ENCODE assay signal across 12 cellular contexts in genomic region chr13:82654851-82655517, GRCh38.
DNase-seq lines count a peak whose midpoint lies in the region; ATAC-seq and TF ChIP-seq lines count a peak whose summit lies in the region.
"Had no signal": no experiment of that assay in that cellular context is flagged by ENCODE, and none has a peak within 500 bp of the region (broad histone marks: within the 10 kb centered on the region; RNA-seq: fewer than 3 reads in every experiment).

No MANE protein-coding gene starts in this region.

- H3K4me1 Mint-ChIP-seq in natural killer cell, result no peaks in the 10 kb centered on the region
- H3K4me1 Mint-ChIP-seq: activated CD4-positive, alpha-beta T cell treated with anti-CD3 and anti-CD28 coated beads, Interleukin-2, amount 10 ng/mL, durations not matched to agents 7 days and 5 days; CD8-positive, alpha-beta memory T cell; naive B cell had no signal

- H3K36me3 ChIP-seq in BJ (ENCODE audit: control insufficient read depth, insufficient read depth, low read length) (no peaks in the 10 kb centered on the region), osteoblast (ENCODE audit: insufficient read depth, low read length) (no peaks in the 10 kb centered on the region)

- H3K4me2 ChIP-seq in osteoblast (ENCODE audit: insufficient read depth, low read length), result no peak overlapping the region

- peak overlapping the region; percentile 15 for H2AFZ ChIP-seq in osteoblast (ENCODE audit: low read length)

- TF ChIP-seq CTCF in BJ (IDR thresholded peaks at IDR 0.05; ENCODE audit: insufficient read depth, low read depth, low read length) (no peak), fibroblast of mammary gland (conservative IDR thresholded peaks at IDR 0.05; ENCODE audit: control insufficient read depth, insufficient read depth, low read depth, low read length) (no peak), osteoblast (IDR thresholded peaks at IDR 0.05; ENCODE audit: extremely low read depth, low read depth, low read length) (no peak), natural killer cell (IDR thresholded peaks at IDR 0.05) (no peak)

- no peaks in the 10 kb centered on the region for H3K27me3 Mint-ChIP-seq in natural killer cell (ENCODE audit: low read depth in 2 of 2)
- H3K27me3 Mint-ChIP-seq: activated CD4-positive, alpha-beta T cell treated with anti-CD3 and anti-CD28 coated beads, Interleukin-2, amount 10 ng/mL, durations not matched to agents 7 days and 5 days; naive B cell had no signal

- H3K27me3 ChIP-seq in BJ (ENCODE audit: control insufficient read depth, insufficient read depth, low read length) (no peaks in the 10 kb centered on the region), osteoblast (ENCODE audit: insufficient read depth, low read length) (no peaks in the 10 kb centered on the region)

- H3K4me1 ChIP-seq in osteoblast (ENCODE audit: insufficient read depth, low read length), result no peaks in the 10 kb centered on the region

- no peak overlapping the region for H3K27ac ChIP-seq in osteoblast (ENCODE audit: low read depth, low read length)

- CTCF ChIA-PET in BJ (lab: Yijun Ruan, JAX), result interaction anchor here (0.9 to 1.6 kb wide), 2 partner anchors 24 to 193 kb away, joined by 3 read pairs; no protein-coding TSS in a partner anchor

- ATAC-seq in SK-N-SH treated with all-trans-retinoic acid at 6 μM for 48 hours (peak; percentile 49), natural killer cell (no peak)
- ATAC-seq in stimulated activated naive CD8-positive, alpha-beta T cell treated with anti-CD3 and anti-CD28 coated beads, Interleukin-15, Interleukin-2, amounts not matched to agents 100 U/mL and 50 U/mL, for 24 hours, result no peak

- H3K4me3 Mint-ChIP-seq in natural killer cell, result no peak overlapping the region
- H3K4me3 Mint-ChIP-seq: activated CD4-positive, alpha-beta T cell treated with anti-CD3 and anti-CD28 coated beads, Interleukin-2, amount 10 ng/mL, durations not matched to agents 7 days and 5 days; CD8-positive, alpha-beta memory T cell; naive B cell had no signal

- peaks cover 6 to 9% of the 10 kb centered on the region in 2 donors for H3K9me3 Mint-ChIP-seq in natural killer cell
- H3K9me3 Mint-ChIP-seq: activated CD4-positive, alpha-beta T cell treated with anti-CD3 and anti-CD28 coated beads, Interleukin-2, amount 10 ng/mL, durations not matched to agents 7 days and 5 days; CD8-positive, alpha-beta memory T cell had no signal

- DNase-seq in BJ (ENCODE audit: low read depth) (peak; percentile 12), fibroblast of mammary gland (ENCODE audit: low read depth) (peak; percentile 89), osteoblast (ENCODE audit: insufficient read length, low spot score, missing footprints) (no peak), natural killer cell (no peak), NCI-H2227 (lab: John Stamatoyannopoulos, UW; ENCODE audit: unreplicated experiment) (no peak)
- no peak for DNase-seq in effector CD8-positive, alpha-beta T cell (lab: John Stamatoyannopoulos, UW)
- DNase-seq in stimulated activated naive CD8-positive, alpha-beta T cell treated with anti-CD3 and anti-CD28 coated beads, Interleukin-15, Interleukin-2, amounts not matched to agents 100 U/mL and 50 U/mL, for 24 hours, result no peak
- DNase-seq: activated CD4-positive, alpha-beta T cell treated with anti-CD3 and anti-CD28 coated beads, Interleukin-2, amount 10 ng/mL, durations not matched to agents 7 days and 5 days; CD8-positive, alpha-beta memory T cell; naive B cell; NCI-H146 had no signal

- H3K4me3 ChIP-seq in BJ (ENCODE audit: low read depth, low read length) (no peak overlapping the region), fibroblast of mammary gland (ENCODE audit: control insufficient read depth, low read depth, low read length) (no peak overlapping the region), osteoblast (ENCODE audit: insufficient read depth, low read length) (no peak overlapping the region)

- H4K20me1 ChIP-seq in osteoblast (ENCODE audit: insufficient read depth, low read length), result no peaks in the 10 kb centered on the region

- no peaks in the 10 kb centered on the region for H3K36me3 Mint-ChIP-seq in natural killer cell
- H3K36me3 Mint-ChIP-seq: CD8-positive, alpha-beta memory T cell had no signal

- no peaks in the 10 kb centered on the region for H3K9me3 ChIP-seq in osteoblast (ENCODE audit: low read depth, low read length)

- H3K79me2 ChIP-seq in osteoblast (ENCODE audit: insufficient read depth, low read length), result no peaks in the 10 kb centered on the region

- POLR2A ChIA-PET in BJ (lab: Charles Lee), result no interaction called here

- intact Hi-C loops in natural killer cell (cut with micrococcal nuclease), result no loop called here

- no peak overlapping the region for H3K27ac Mint-ChIP-seq in natural killer cell
- H3K27ac Mint-ChIP-seq: activated CD4-positive, alpha-beta T cell treated with anti-CD3 and anti-CD28 coated beads, Interleukin-2, amount 10 ng/mL, durations not matched to agents 7 days and 5 days; CD8-positive, alpha-beta memory T cell had no signal

TF ChIP-seq in SK-N-SH treated with all-trans-retinoic acid at 6 μM for 48 hours, 23 proteins besides CTCF, POLR2A, EP300 and RAD21 (continues in another document):
- TF ChIP-seq OSR1 (CRISPR knock-in tag; IDR thresholded peaks at IDR 0.05), result no peak
- TF ChIP-seq BACH2 (CRISPR knock-in tag; IDR thresholded peaks at IDR 0.05; ENCODE audit: borderline replicate concordance), result no peak
- TF ChIP-seq ARNTL (CRISPR knock-in tag; IDR thresholded peaks at IDR 0.05; ENCODE audit: borderline replicate concordance, low read depth), result no peak
- TF ChIP-seq ZFP30 (CRISPR knock-in tag; IDR thresholded peaks at IDR 0.05), result no peak
- TF ChIP-seq ESRRG (CRISPR knock-in tag; IDR thresholded peaks at IDR 0.05), result no peak
- no peak for TF ChIP-seq ZNF565 (CRISPR knock-in tag; conservative IDR thresholded peaks at IDR 0.05; ENCODE audit: low read depth)
- no peak for TF ChIP-seq CSDC2 (CRISPR knock-in tag; IDR thresholded peaks at IDR 0.05)
- no peak for TF ChIP-seq PPARA (CRISPR knock-in tag; IDR thresholded peaks at IDR 0.05; ENCODE audit: borderline replicate concordance)
- TF ChIP-seq GLIS3 (CRISPR knock-in tag; IDR thresholded peaks at IDR 0.05), result no peak
- TF ChIP-seq ZNF70 (CRISPR knock-in tag; IDR thresholded peaks at IDR 0.05), result no peak
- no peak for TF ChIP-seq ZC3H10 (CRISPR knock-in tag; IDR thresholded peaks at IDR 0.05)
- no peak for TF ChIP-seq PATZ1 (CRISPR knock-in tag; IDR thresholded peaks at IDR 0.05; ENCODE audit: borderline replicate concordance)
- TF ChIP-seq CSRNP3 (CRISPR knock-in tag; IDR thresholded peaks at IDR 0.05), result no peak
- TF ChIP-seq POU6F1 (CRISPR knock-in tag; IDR thresholded peaks at IDR 0.05; ENCODE audit: borderline replicate concordance, low read depth), result no peak
- TF ChIP-seq ZNF8 (CRISPR knock-in tag; IDR thresholded peaks at IDR 0.05), result no peak
- TF ChIP-seq ISL1 (CRISPR knock-in tag; IDR thresholded peaks at IDR 0.05), result no peak
- TF ChIP-seq SNAI2 (CRISPR knock-in tag; IDR thresholded peaks at IDR 0.05), result no peak
- TF ChIP-seq TOX (CRISPR knock-in tag; IDR thresholded peaks at IDR 0.05; ENCODE audit: borderline replicate concordance), result no peak
- no peak for TF ChIP-seq RARB (CRISPR knock-in tag; IDR thresholded peaks at IDR 0.05)

Comparison
In these comparisons a context has a peak if more than half of its experiments do, and no peak if none do; other contexts are left out.
1. DNase-seq: peak in BJ (single experiment) and fibroblast of mammary gland (single experiment); none in osteoblast (single experiment), natural killer cell (single experiment), effector CD8-positive, alpha-beta T cell (single experiment), NCI-H2227 (single experiment) and stimulated activated naive CD8-positive, alpha-beta T cell treated with anti-CD3 and anti-CD28 coated beads, Interleukin-15, Interleukin-2, amounts not matched to agents 100 U/mL and 50 U/mL, for 24 hours (single experiment).